14 cellular contexts compared by ENCODE assay signal in the genomic region with DNA sequence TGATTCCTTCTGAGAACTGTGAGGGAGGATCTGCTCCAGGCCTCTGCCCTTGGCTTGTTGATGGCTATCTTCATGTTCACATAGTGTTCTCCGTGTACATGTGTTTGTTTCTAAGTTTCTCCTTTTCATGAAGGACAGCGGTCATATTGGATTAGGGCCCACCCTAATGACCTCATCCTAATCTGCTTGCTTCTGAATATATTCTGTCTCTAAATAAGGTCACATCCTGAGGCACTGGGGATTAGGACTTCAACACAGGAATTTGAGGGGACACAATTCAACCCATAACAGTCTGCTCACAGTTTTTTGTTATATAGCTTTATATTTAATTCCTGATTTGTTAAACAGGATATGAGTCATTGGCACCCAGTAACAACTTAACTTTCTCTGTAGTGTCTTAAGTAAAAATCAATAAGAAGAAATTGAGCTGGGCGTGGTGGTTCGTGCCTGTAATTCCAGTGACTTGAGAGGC. TPM values are rescaled to one million over a fixed set of nuclear protein-coding genes. Genes with fewer than 3 reads are reported as not detected.
DNase-seq lines count a peak whose midpoint lies in the region; ATAC-seq, FAIRE-seq and TF ChIP-seq lines count a peak whose summit lies in the region.
"Had no signal": no experiment of that assay in that cellular context is flagged by ENCODE, and none has a peak within 500 bp of the region (broad histone marks: within the 10 kb centered on the region; RNA-seq: fewer than 3 reads in every experiment).

No MANE protein-coding gene starts in this region.

- no peak overlapping the region for H3K27ac Mint-ChIP-seq in activated naive CD4-positive, alpha-beta T cell treated with anti-CD3 and anti-CD28 coated beads for 36 hours
- no peak overlapping the region for H3K27ac Mint-ChIP-seq in activated naive CD4-positive, alpha-beta T cell treated with anti-CD3 and anti-CD28 coated beads, Interleukin-2, amount 50 U/mL, for 72 hours
- peak overlapping the region; percentile 20 for H3K27ac Mint-ChIP-seq in osteocyte (ENCODE audit: unreplicated experiment)
- H3K27ac Mint-ChIP-seq: activated CD4-positive, alpha-beta memory T cell treated with anti-CD3 and anti-CD28 coated beads for 36 hours had no signal

- TF ChIP-seq EP300 in HepG2 (IDR thresholded peaks at IDR 0.05; ENCODE audit: low read depth in 2 of 2, low read length in 2 of 2) (no peak), HepG2 (CRISPR knock-in tag; IDR thresholded peaks at IDR 0.05; ENCODE audit: borderline replicate concordance) (no peak)

- no peak overlapping the region for H3K4me3 Mint-ChIP-seq in activated naive CD4-positive, alpha-beta T cell treated with anti-CD3 and anti-CD28 coated beads for 36 hours
- H3K4me3 Mint-ChIP-seq in osteocyte (ENCODE audit: unreplicated experiment): no peak overlapping the region
- H3K4me3 Mint-ChIP-seq: activated CD4-positive, alpha-beta memory T cell treated with anti-CD3 and anti-CD28 coated beads for 36 hours had no signal

- no peaks in the 10 kb centered on the region for H3F3A ChIP-seq in PC-3 (ENCODE audit: low read length, unreplicated experiment)

- H3K79me2 ChIP-seq in PC-3 (ENCODE audit: low read length) (no peaks in the 10 kb centered on the region), HepG2 (ENCODE audit: insufficient read depth, low read length) (no peaks in the 10 kb centered on the region)
- H3K79me2 ChIP-seq: parathyroid adenoma had no signal

- POLR2A ChIA-PET in PC-3 (lab: Charles Lee; ENCODE audit: unreplicated experiment): no interaction called here
- POLR2A ChIA-PET in HepG2 (lab: Yijun Ruan, JAX): no interaction called here

- WGBS in HepG2 (ENCODE audit: low lambda C conversion rate): 100% methylated on average over 3 of the region's 4 CpGs

- CTCF ChIA-PET in activated naive CD4-positive, alpha-beta T cell treated with anti-CD3 and anti-CD28 coated beads for 36 hours (lab: Charles Lee): no interaction called here
- CTCF ChIA-PET in PC-3 (lab: Charles Lee): no interaction called here
- CTCF ChIA-PET in HepG2 (lab: Yijun Ruan, JAX; ENCODE audit: low intra/inter-chr PET ratio, low total read pairs): no interaction called here

- H3K27me3 ChIP-seq in PC-3 (ENCODE audit: low read length): no peaks in the 10 kb centered on the region
- H3K27me3 ChIP-seq in HepG2 (ENCODE audit: control insufficient read depth in 1 of 2, insufficient read depth in 2 of 2, low read length in 2 of 2): no peaks in the 10 kb centered on the region
- H3K27me3 ChIP-seq: tibial artery had no signal

- H2AFZ ChIP-seq in PC-3 (ENCODE audit: low read length): no peak overlapping the region
- H2AFZ ChIP-seq in HepG2 (ENCODE audit: low read length): no peak overlapping the region
- H2AFZ ChIP-seq: parathyroid adenoma had no signal

- FAIRE-seq in HepG2 (lab: Jason Lieb, UNC): no peak

- intact Hi-C loops in activated naive CD4-positive, alpha-beta T cell treated with anti-CD3 and anti-CD28 coated beads for 36 hours (cut with micrococcal nuclease): no loop called here
- intact Hi-C loops in PC-3 (cut with micrococcal nuclease): no loop called here
- intact Hi-C loops in HepG2 (cut with micrococcal nuclease; ENCODE audit: unreplicated experiment): no loop called here

- H3K9me2 ChIP-seq in PC-3 (replicated peaks; ENCODE audit: low read length): no peaks in the 10 kb centered on the region

- H3K27ac ChIP-seq in PC-3 (ENCODE audit: low read length) (0 out of 2 replicates have a peak overlapping the region, but pooled peaks have one; percentile 18), epithelial cell of prostate (peak overlapping the region; percentile 47), HepG2 (ENCODE audit: extremely low read length, insufficient read depth, low read length) (no peak overlapping the region)
- H3K27ac ChIP-seq: breast epithelium, parathyroid adenoma, tibial artery had no signal

- DNase-seq in activated naive CD4-positive, alpha-beta T cell treated with anti-CD3 and anti-CD28 coated beads for 36 hours: peak; percentile 4
- DNase-seq in activated naive CD4-positive, alpha-beta T cell treated with anti-CD3 and anti-CD28 coated beads, Interleukin-2, amount 50 U/mL, for 72 hours (ENCODE audit: low spot score in 2 of 2): no peak
- peak; percentile 33 for DNase-seq in PC-3
- DNase-seq in epithelial cell of prostate (ENCODE audit: low read depth, low spot score): peak; percentile 0
- no peak for DNase-seq in osteocyte (ENCODE audit: extremely low spot score, unreplicated experiment)
- DNase-seq in HepG2 (ENCODE audit: low spot score): no peak
- DNase-seq in NCI-H1092 treated with DMSO at 0.1 percent for 48 hours (lab: John Stamatoyannopoulos, UW): no peak
- DNase-seq: 8988T; activated CD4-positive, alpha-beta memory T cell treated with anti-CD3 and anti-CD28 coated beads for 36 hours; mucosa of descending colon; tibial artery had no signal

- peaks cover 14% of the 10 kb centered on the region for H3K36me3 Mint-ChIP-seq in activated naive CD4-positive, alpha-beta T cell treated with anti-CD3 and anti-CD28 coated beads for 36 hours (ENCODE audit: low read depth)
- H3K36me3 Mint-ChIP-seq in activated naive CD4-positive, alpha-beta T cell treated with anti-CD3 and anti-CD28 coated beads, Interleukin-2, amount 50 U/mL, for 72 hours: peaks cover 4 to 6% of the 10 kb centered on the region in 2 donors
- H3K36me3 Mint-ChIP-seq in osteocyte (ENCODE audit: unreplicated experiment): peaks cover 3% of the 10 kb centered on the region

- no peaks in the 10 kb centered on the region for H3K4me1 Mint-ChIP-seq in activated naive CD4-positive, alpha-beta T cell treated with anti-CD3 and anti-CD28 coated beads for 36 hours (ENCODE audit: low read depth)
- H3K4me1 Mint-ChIP-seq in osteocyte (ENCODE audit: unreplicated experiment): no peaks in the 10 kb centered on the region

- H3K9ac ChIP-seq in PC-3 (ENCODE audit: low read length): no peak overlapping the region
- no peak overlapping the region for H3K9ac ChIP-seq in HepG2 (ENCODE audit: insufficient read depth, low read depth, low read length)
- H3K9ac ChIP-seq: parathyroid adenoma had no signal

- TF ChIP-seq POLR2A in HepG2 (IDR thresholded peaks at IDR 0.05; ENCODE audit: insufficient read depth in 1 of 2, low read depth in 2 of 2, low read length in 2 of 2): no peak

- in situ Hi-C loops in HepG2 (cut with HindIII; ENCODE audit: extremely low pct_ligation_motif_present, low pct_unique_long_range_greater_than_20kb): no loop called here

- BruUV-seq in PC-3 (replicated peaks; lab: Mats Ljungman, UMichigan): no TSS peak
- no TSS peak for BruUV-seq in HepG2 (replicated peaks; lab: Mats Ljungman, UMichigan)

- TF ChIP-seq CTCF in PC-3 (conservative IDR thresholded peaks at IDR 0.05; ENCODE audit: low read depth, low read length) (no peak), osteocyte (IDR thresholded peaks at IDR 0.05) (no peak), HepG2 (CRISPR knock-in tag; IDR thresholded peaks at IDR 0.05) (no peak)

- no peak for ATAC-seq in activated naive CD4-positive, alpha-beta T cell treated with anti-CD3 and anti-CD28 coated beads, Interleukin-2, amount 50 U/mL, for 72 hours
- ATAC-seq in PC-3: peak; percentile 42
- ATAC-seq in HepG2: no peak
- ATAC-seq in SK-N-SH treated with all-trans-retinoic acid at 6 μM for 48 hours: no peak
- ATAC-seq: mucosa of descending colon had no signal

- TF ChIP-seq RAD21 in HepG2 (CRISPR knock-in tag; IDR thresholded peaks at IDR 0.05): no peak

- no peaks in the 10 kb centered on the region for H3K9me3 ChIP-seq in PC-3 (ENCODE audit: low read length)
- H3K9me3 ChIP-seq in HepG2 (ENCODE audit: low read length): no peaks in the 10 kb centered on the region
- H3K9me3 ChIP-seq: breast epithelium, mucosa of descending colon, tibial artery had no signal

- H3K4me1 ChIP-seq in PC-3 (ENCODE audit: insufficient read depth, low read length) (no peaks in the 10 kb centered on the region), HepG2 (ENCODE audit: insufficient read depth, low read length) (no peaks in the 10 kb centered on the region)
- H3K4me1 ChIP-seq: breast epithelium, parathyroid adenoma, tibial artery had no signal

- H3K36me3 ChIP-seq in PC-3 (ENCODE audit: low read depth, low read length): no peaks in the 10 kb centered on the region
- no peaks in the 10 kb centered on the region for H3K36me3 ChIP-seq in HepG2 (replicated peaks in 1 of 2; ENCODE audit: control insufficient read depth in 1 of 2, insufficient read depth in 2 of 2, low read length in 2 of 2)
- H3K36me3 ChIP-seq: breast epithelium had no signal

- no peaks in the 10 kb centered on the region for H3K9me3 Mint-ChIP-seq in activated naive CD4-positive, alpha-beta T cell treated with anti-CD3 and anti-CD28 coated beads for 36 hours
- no peaks in the 10 kb centered on the region for H3K9me3 Mint-ChIP-seq in activated naive CD4-positive, alpha-beta T cell treated with anti-CD3 and anti-CD28 coated beads, Interleukin-2, amount 50 U/mL, for 72 hours
- H3K9me3 Mint-ChIP-seq in osteocyte (ENCODE audit: unreplicated experiment): peaks cover 4% of the 10 kb centered on the region
- H3K9me3 Mint-ChIP-seq: activated CD4-positive, alpha-beta memory T cell treated with anti-CD3 and anti-CD28 coated beads for 36 hours had no signal

- no peaks in the 10 kb centered on the region for H3K27me3 Mint-ChIP-seq in activated naive CD4-positive, alpha-beta T cell treated with anti-CD3 and anti-CD28 coated beads for 36 hours (ENCODE audit: low read depth)
- no peaks in the 10 kb centered on the region for H3K27me3 Mint-ChIP-seq in osteocyte (ENCODE audit: unreplicated experiment)
- H3K27me3 Mint-ChIP-seq: activated CD4-positive, alpha-beta memory T cell treated with anti-CD3 and anti-CD28 coated beads for 36 hours had no signal

- H4K20me1 ChIP-seq in PC-3 (ENCODE audit: low read length) (no peaks in the 10 kb centered on the region), HepG2 (ENCODE audit: insufficient read depth, low read length) (no peaks in the 10 kb centered on the region)

- H3K4me3 ChIP-seq in PC-3 (ENCODE audit: low read length) (no peak overlapping the region), HepG2 (replicated peaks in 1 of 3; ENCODE audit: insufficient read depth in 1 of 3, low read depth in 2 of 3, low read length in 3 of 3) (no peak overlapping the region)
- H3K4me3 ChIP-seq: breast epithelium, mucosa of descending colon, tibial artery had no signal

- no peak overlapping the region for H3K4me2 ChIP-seq in PC-3 (ENCODE audit: low read length)
- no peak overlapping the region for H3K4me2 ChIP-seq in HepG2 (ENCODE audit: low read depth, low read length)

RNA-seq across cellular contexts. Expression of a gene that starts 39.5 kb away (rescaled TPM):
- total RNA-seq in activated naive CD4-positive, alpha-beta T cell treated with anti-CD3 and anti-CD28 coated beads for 36 hours: 10 to 100 TPM; 55.4 to 58.2 TPM
- 10 to 100 TPM; 55.7 to 57.3 TPM for total RNA-seq in activated naive CD4-positive, alpha-beta T cell treated with anti-CD3 and anti-CD28 coated beads, Interleukin-2, amount 50 U/mL, for 72 hours
- 12.0 and 13.9 TPM in 2 replicates for total RNA-seq in PC-3 (2014; rRNA removed)
- 13.5 and 14.0 TPM in 2 replicates for total RNA-seq in osteocyte
- 3.3 and 5.9 TPM in 2 replicates for total RNA-seq in HepG2 (2016; rRNA removed; fragmentation: Illumina TruSeq; extraction: Trizol)
- 0.79 and 1.4 TPM in 2 replicates for total RNA-seq in HepG2 (2016; cell fraction: cytosol; rRNA removed; fragmentation: Illumina TruSeq; extraction: Trizol; ENCODE audit: low read depth)
- 4.0 and 6.4 TPM in 2 replicates for total RNA-seq in HepG2 (2016; cell fraction: insoluble cytoplasmic fraction; rRNA removed; fragmentation: Illumina TruSeq; extraction: Trizol)
- total RNA-seq in HepG2 (2016; cell fraction: membrane; rRNA removed; fragmentation: Illumina TruSeq; extraction: Trizol): 4.1 and 4.3 TPM in 2 replicates
- total RNA-seq in HepG2 (2016; cell fraction: nucleus; rRNA removed; fragmentation: Illumina TruSeq; extraction: Trizol): 9.1 and 10.9 TPM in 2 replicates
- 9.4 and 9.6 TPM in 2 replicates for polyA plus RNA-seq in HepG2 (2011; rRNA removed)
- polyA plus RNA-seq in HepG2 (2011; cell fraction: cytosol; rRNA removed): 1.8 and 3.0 TPM in 2 replicates
- 20.6 and 20.9 TPM in 2 replicates for polyA plus RNA-seq in HepG2 (2011; cell fraction: nucleus; rRNA removed)
- 6.7 and 7.1 TPM in 2 replicates for polyA plus RNA-seq in HepG2 (2012)
- 1.2 and 2.2 TPM in 2 replicates for polyA plus RNA-seq in HepG2 (2016; cell fraction: cytosol; fragmentation: Illumina TruSeq; extraction: Trizol; ENCODE audit: low read depth)
- polyA plus RNA-seq in HepG2 (2016; cell fraction: insoluble cytoplasmic fraction; fragmentation: Illumina TruSeq; extraction: Trizol; ENCODE audit: low read depth): 11.9 and 13.3 TPM in 2 replicates
- polyA plus RNA-seq in HepG2 (2016; cell fraction: membrane; fragmentation: Illumina TruSeq; extraction: Trizol; ENCODE audit: low read depth): 6.0 and 7.3 TPM in 2 replicates
- polyA plus RNA-seq in HepG2 (2016; cell fraction: nucleus; fragmentation: Illumina TruSeq; extraction: Trizol; ENCODE audit: insufficient read depth, low read depth): 30.7 and 31.2 TPM in 2 replicates
- 2.4 and 38.8 TPM in 2 replicates for polyA minus RNA-seq in HepG2 (2011; rRNA and poly(A)+ RNA removed; ENCODE audit: low replicate concordance)
- 3.3 and 3.6 TPM in 2 replicates for polyA minus RNA-seq in HepG2 (2011; cell fraction: cytosol; rRNA and poly(A)+ RNA removed)
- polyA minus RNA-seq in HepG2 (2011; cell fraction: nucleus; rRNA and poly(A)+ RNA removed): 7.3 and 8.8 TPM in 2 replicates

Comparison
In these comparisons a context has a peak if more than half of its experiments do, and no peak if none do; other contexts are left out.
1. DNase-seq: peak in activated naive CD4-positive, alpha-beta T cell treated with anti-CD3 and anti-CD28 coated beads for 36 hours (single experiment), PC-3 (single experiment) and epithelial cell of prostate (single experiment); none in activated naive CD4-positive, alpha-beta T cell treated with anti-CD3 and anti-CD28 coated beads, Interleukin-2, amount 50 U/mL, for 72 hours (0 of 2), osteocyte (single experiment), HepG2 (single experiment) and NCI-H1092 treated with DMSO at 0.1 percent for 48 hours (single experiment).